In the genomic region with DNA sequence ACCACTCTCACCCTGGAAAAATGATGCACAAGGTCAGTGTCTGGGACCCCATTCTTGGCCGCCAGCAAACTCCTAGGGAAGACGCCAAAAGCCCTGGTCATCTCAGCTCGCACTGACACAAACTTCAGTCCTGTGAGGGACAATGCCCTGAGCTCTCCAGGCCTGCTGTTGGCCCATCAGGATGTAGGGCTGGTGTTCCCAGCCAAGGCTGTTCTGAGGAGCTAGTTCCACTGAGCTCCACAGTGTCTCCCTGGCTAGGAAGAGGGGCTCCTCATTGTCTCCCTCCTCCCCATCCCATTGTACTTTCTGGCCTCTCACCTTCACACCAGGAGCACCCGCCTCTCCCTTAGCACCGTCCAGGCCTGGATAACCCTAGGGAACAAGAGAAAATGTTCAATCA, we compare ENCODE assay signal across 27 cellular contexts. TPM values are rescaled to one million over a fixed set of nuclear protein-coding genes. Genes with fewer than 3 reads are reported as not detected.
"Had no signal": no experiment of that assay in that cellular context is flagged by ENCODE, and none has a peak within 500 bp of the region (broad histone marks: within the 10 kb centered on the region; RNA-seq: fewer than 3 reads in every experiment).

No MANE protein-coding gene starts in this region.

- H3K4me3 Mint-ChIP-seq: activated CD8-positive, alpha-beta memory T cell treated with anti-CD3 and anti-CD28 coated beads, Interleukin-2, amount 10 ng/mL, durations not matched to agents 7 days and 5 days; activated naive CD8-positive, alpha-beta T cell treated with anti-CD3 and anti-CD28 coated beads, Interleukin-2, amount 50 U/mL, for 24 hours; activated T-helper 17 cell treated with anti-CD3 and anti-CD28 coated beads, Interleukin-2, amount 50 U/mL, for 72 hours; brain had no signal

- H3K36me3 Mint-ChIP-seq: activated CD8-positive, alpha-beta memory T cell treated with anti-CD3 and anti-CD28 coated beads, Interleukin-2, amount 10 ng/mL, durations not matched to agents 7 days and 5 days; activated naive CD4-positive, alpha-beta T cell treated with anti-CD3 and anti-CD28 coated beads, Interleukin-2, amount 50 U/mL, for 72 hours; brain had no signal

- H3K27ac Mint-ChIP-seq: activated CD8-positive, alpha-beta memory T cell treated with anti-CD3 and anti-CD28 coated beads, Interleukin-2, amount 10 ng/mL, durations not matched to agents 7 days and 5 days; activated naive CD4-positive, alpha-beta T cell treated with anti-CD3 and anti-CD28 coated beads, Interleukin-2, amount 50 U/mL, for 72 hours; activated naive CD8-positive, alpha-beta T cell treated with anti-CD3 and anti-CD28 coated beads, Interleukin-2, amount 50 U/mL, for 24 hours; activated T-helper 17 cell treated with anti-CD3 and anti-CD28 coated beads, Interleukin-2, amount 50 U/mL, for 72 hours; brain had no signal

- H3K9me3 Mint-ChIP-seq: activated naive CD4-positive, alpha-beta T cell treated with anti-CD3 and anti-CD28 coated beads, Interleukin-2, amount 50 U/mL, for 72 hours; activated naive CD8-positive, alpha-beta T cell treated with anti-CD3 and anti-CD28 coated beads, Interleukin-2, amount 50 U/mL, for 24 hours; activated T-helper 17 cell treated with anti-CD3 and anti-CD28 coated beads, Interleukin-2, amount 50 U/mL, for 72 hours had no signal

- DNase-seq: activated CD4-positive, alpha-beta T cell treated with anti-CD3 and anti-CD28 coated beads for 48 hours; activated CD4-positive, alpha-beta T cell treated with anti-CD3 and anti-CD28 coated beads, Interleukin-2, amount 50 U/mL, for 48 hours; activated CD8-positive, alpha-beta memory T cell treated with anti-CD3 and anti-CD28 coated beads, Interleukin-2, amount 10 ng/mL, durations not matched to agents 7 days and 5 days; activated naive CD4-positive, alpha-beta T cell; activated naive CD8-positive, alpha-beta T cell treated with anti-CD3 and anti-CD28 coated beads, Interleukin-2, amount 50 U/mL, for 24 hours; activated T-cell treated with anti-CD3 and anti-CD28 coated beads for 4 hours; activated T-cell treated with anti-CD3 and anti-CD28 coated beads, Interleukin-2, amount 50 U/mL, for 48 hours; amygdala; Karpas-422; MM.1S; NCI-H1105; NCI-H1436; NCI-H1694 treated with DMSO at 0.1 percent for 48 hours; NCI-H2029 treated with DMSO at 0.1 percent for 48 hours; NCI-H510A treated with DMSO at 0.1 percent for 48 hours; NCI-H69; NK-92 treated with Interleukin-12 subunit alpha and Interleukin-12 subunit beta, amount 100 ng/mL, for 24 hours; Peyer's patch; Right ventricle myocardium superior; SJCRH30; SK-N-SH; T-helper 1 cell had no signal

- ATAC-seq: activated CD4-positive, CD25-positive, alpha-beta regulatory T cell treated with anti-CD3 and anti-CD28 coated beads, Interleukin-2, amount 50 U/mL, for 24 hours; activated CD8-positive, alpha-beta memory T cell treated with anti-CD3 and anti-CD28 coated beads, Interleukin-2, amount 10 ng/mL, durations not matched to agents 7 days and 5 days; activated naive CD4-positive, alpha-beta T cell treated with anti-CD3 and anti-CD28 coated beads, Interleukin-2, amount 50 U/mL, for 72 hours; activated naive CD8-positive, alpha-beta T cell treated with anti-CD3 and anti-CD28 coated beads, Interleukin-2, amount 50 U/mL, for 24 hours; activated T-helper 17 cell treated with anti-CD3 and anti-CD28 coated beads, Interleukin-2, amount 50 U/mL, for 72 hours; K562 had no signal

RNA-seq across cellular contexts. Expression of gene COL2A1, which starts 10.8 kb away (rescaled TPM):
- total RNA-seq: activated naive CD4-positive, alpha-beta T cell treated with anti-CD3 and anti-CD28 coated beads, Interleukin-2, amount 50 U/mL, for 72 hours; activated T-helper 17 cell treated with anti-CD3 and anti-CD28 coated beads, Interleukin-2, amount 50 U/mL, for 72 hours; K562; Right ventricle myocardium superior had no signal
